ENCODE assay signal across 26 cellular contexts in the genomic region with DNA sequence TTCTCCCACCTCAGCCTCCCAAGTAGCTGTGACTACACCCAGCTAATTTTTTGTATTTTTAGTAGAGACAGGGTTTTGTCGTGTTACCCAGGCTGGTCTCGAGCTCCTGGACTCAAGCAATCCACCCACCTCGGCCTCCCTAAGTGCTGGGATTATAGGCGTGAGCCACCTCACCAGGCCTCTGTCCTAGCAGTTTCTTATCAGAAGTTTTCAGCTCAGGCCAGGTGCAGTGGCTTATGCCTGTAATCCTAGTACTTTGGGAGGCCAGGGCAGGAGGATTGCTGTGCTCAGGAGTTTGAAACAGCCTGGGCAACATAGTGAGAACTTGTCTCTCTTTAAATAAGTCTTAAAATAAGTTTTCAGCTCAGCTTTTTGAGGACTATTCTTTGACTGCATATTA.
"Had no signal": no experiment of that assay in that cellular context is flagged by ENCODE, and none has a peak within 500 bp of the region (broad histone marks: within the 10 kb centered on the region; RNA-seq: fewer than 3 reads in every experiment).

No MANE protein-coding gene starts in this region.

- H3K9me3 ChIP-seq: gastrocnemius medialis, prostate gland, right atrium auricular region, stomach, thyroid gland, vagina had no signal

- H3K27ac Mint-ChIP-seq: nephron had no signal

- FAIRE-seq: keratinocyte had no signal

- H3K27me3 ChIP-seq: gastrocnemius medialis, right atrium auricular region, stomach, thyroid gland, vagina had no signal

- H3K4me1 ChIP-seq: prostate gland, stomach, thyroid gland, vagina had no signal

- ATAC-seq: esophagus mucosa; gastrocnemius medialis; left lobe of liver; naive thymus-derived CD4-positive, alpha-beta T cell; sciatic nerve had no signal

- H3K27ac ChIP-seq: epithelial cell of prostate, gastrocnemius medialis, prostate gland, right atrium auricular region, stomach, thyroid gland, vagina had no signal

- H3K9me3 Mint-ChIP-seq: nephron had no signal

- H3K4me3 ChIP-seq: gastrocnemius medialis, prostate gland, right atrium auricular region, smooth muscle cell, stomach, thyroid gland, vagina had no signal

- H3K36me3 ChIP-seq: gastrocnemius medialis, prostate gland had no signal

- H3K4me2 ChIP-seq: smooth muscle cell had no signal

- H3K27me3 Mint-ChIP-seq: naive thymus-derived CD4-positive, alpha-beta T cell had no signal

- H3K4me3 Mint-ChIP-seq: naive thymus-derived CD4-positive, alpha-beta T cell; nephron had no signal

- DNase-seq: cortex of kidney; foreskin fibroblast; gastrocnemius medialis; head of caudate nucleus; mesenchymal stem cell; midbrain; naive thymus-derived CD4-positive, alpha-beta T cell; nucleus accumbens; stimulated activated CD4-positive, alpha-beta T cell treated with anti-CD3 and anti-CD28 coated beads, Interleukin-12 subunit alpha, Interleukin-12 subunit beta, amount 100 ng/mL, for 4 hours; stimulated activated CD4-positive, alpha-beta T cell treated with anti-CD3 and anti-CD28 coated beads, Interleukin-1b, Interleukin-23, amount 100 ng/mL, for 48 hours; stimulated activated CD4-positive, alpha-beta T cell treated with anti-CD3 and anti-CD28 coated beads, Interleukin-4, amount 100 ng/mL, for 1 hour; stimulated activated CD8-positive, alpha-beta memory T cell treated with anti-CD3 and anti-CD28 coated beads, Interleukin-4, amount 100 ng/mL, for 48 hours; stimulated activated naive CD4-positive, alpha-beta T cell treated with Interleukin-2 at 50 U/mL for 16 hours; stomach; thyroid gland; trophoblast cell had no signal
